ENCODE assay signal across 8 cellular contexts in the genomic region with DNA sequence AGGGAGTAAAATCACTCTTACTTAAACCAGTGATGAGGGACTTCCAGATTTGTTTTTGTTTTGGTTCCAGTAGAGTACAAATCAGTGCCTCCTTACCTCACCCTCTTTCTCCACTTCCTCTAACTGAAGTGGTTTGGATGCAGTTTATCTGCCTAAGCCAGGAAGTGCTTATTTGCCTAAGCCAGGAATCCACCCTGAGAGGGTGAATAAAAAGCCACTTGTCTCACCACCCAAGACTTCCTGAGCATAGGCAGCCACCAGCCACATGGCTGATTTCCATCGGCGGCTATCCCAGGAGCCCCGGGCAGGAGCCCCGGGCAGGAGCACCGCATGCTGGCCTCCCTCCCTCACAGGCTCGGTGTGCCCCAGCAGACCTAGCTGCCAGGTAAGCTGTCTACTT. TPM values are rescaled to one million over a fixed set of nuclear protein-coding genes. Genes with fewer than 3 reads are reported as not detected.
A peak's percentile ranks its signal among the peaks of the same experiment; 100 is the strongest.
DNase-seq lines count a peak whose midpoint lies in the region; ATAC-seq and TF ChIP-seq lines count a peak whose summit lies in the region.

No MANE protein-coding gene starts in this region.

- peak overlapping the region; percentile 93 for H3K27ac ChIP-seq in VCaP
- H3K27ac ChIP-seq in mesendoderm (ENCODE audit: low read depth, low read length) = no peak overlapping the region

- no peak overlapping the region for H4K5ac ChIP-seq in mesendoderm (ENCODE audit: low read length)

- H2AK5ac ChIP-seq in mesendoderm (ENCODE audit: low read length) = no peak overlapping the region

- no peak overlapping the region for H3K23ac ChIP-seq in mesendoderm (ENCODE audit: low read length)

- no CpG with 5 or more reads among the region's 6 CpGs for WGBS in mesendoderm (ENCODE audit: extremely low coverage, insufficient coverage, low lambda C conversion rate)
- 37 to 43% methylated on average over 6 of the region's 6 CpGs for WGBS in lower leg skin, 2 donors

- H3K18ac ChIP-seq in mesendoderm (ENCODE audit: low read length) = no peak overlapping the region

- no peak for TF ChIP-seq POLR2A in lower leg skin (IDR thresholded peaks at IDR 0.05)

- H2BK120ac ChIP-seq in mesendoderm (ENCODE audit: low read depth, low read length) = no peak overlapping the region

- no peak overlapping the region for H3K9ac ChIP-seq in mesendoderm (ENCODE audit: low read length)

- intact Hi-C loops in lower leg skin (cut with DNase I; ENCODE audit: low total_unique reads) = no loop called here

- H3K27me3 ChIP-seq in mesendoderm (ENCODE audit: insufficient read depth, low read length, poor library complexity) = no peaks in the 10 kb centered on the region

- H3K79me2 ChIP-seq in mesendoderm (ENCODE audit: control insufficient read depth, insufficient read depth, low read length) = no peaks in the 10 kb centered on the region

- in situ Hi-C loops in G401 (cut with HindIII; ENCODE audit: low sequenced_read_pairs) = no loop called here

- TF ChIP-seq CTCF in VCaP (conservative IDR thresholded peaks at IDR 0.05) (no peak), lower leg skin (IDR thresholded peaks at IDR 0.05) (no peak)

- H4K8ac ChIP-seq in mesendoderm (ENCODE audit: low read depth, low read length) = no peak overlapping the region

- H3K4me3 ChIP-seq in mesendoderm (ENCODE audit: low read length) = no peak overlapping the region
- H3K4me3 ChIP-seq in lower leg skin (ENCODE audit: low read depth, poor library complexity, severe bottlenecking) = no peak overlapping the region

- no peaks in the 10 kb centered on the region for H3K4me1 ChIP-seq in mesendoderm (ENCODE audit: control insufficient read depth, low read depth, low read length)

- no peak overlapping the region for H3K4me2 ChIP-seq in mesendoderm (ENCODE audit: low read length)

- no peaks in the 10 kb centered on the region for H3K79me1 ChIP-seq in mesendoderm (ENCODE audit: low read length)

- H3K4ac ChIP-seq in mesendoderm (ENCODE audit: low read depth, low read length) = no peak overlapping the region

- no peak overlapping the region for H2BK5ac ChIP-seq in mesendoderm (ENCODE audit: low read length)

- H3K36me3 ChIP-seq in mesendoderm (ENCODE audit: control insufficient read depth, insufficient read depth, low read length) = no peaks in the 10 kb centered on the region

- no peak overlapping the region for H2BK15ac ChIP-seq in mesendoderm (replicated peaks; ENCODE audit: low read depth)

- peak; percentile 66 for DNase-seq in EH (ENCODE audit: low read depth)
- peak; percentile 46 for DNase-seq in mesendoderm
- no peak for DNase-seq in G401 (ENCODE audit: low spot score)
- no peak for DNase-seq in NCI-H2227 (lab: John Stamatoyannopoulos, UW; ENCODE audit: unreplicated experiment)
- DNase-seq in lower leg skin (ENCODE audit: low spot score in 2 of 2) = no peak
- no peak for DNase-seq in medulla oblongata (ENCODE audit: extremely low spot score)

- H3K56ac ChIP-seq in mesendoderm (ENCODE audit: low read length) = no peak overlapping the region

- ATAC-seq in HG03432 (IDR thresholded peaks at IDR 0.05; ENCODE audit: unreplicated experiment) = peak; percentile 60

RNA-seq across cellular contexts. Expression of gene LRP11, which starts 12.0 kb away (rescaled TPM):
- polyA plus RNA-seq in mesendoderm (2013, experiment 1 of 2) = 4.5 TPM
- 4.4 TPM for polyA plus RNA-seq in mesendoderm (2013, experiment 2 of 2)
- 18.8 and 19.3 TPM in 2 replicates for total RNA-seq in G401 (2014; rRNA removed; shearing (Covaris generic))
- total RNA-seq in lower leg skin = 10 to 100 TPM; 56.0 to 98.3 (median 78.4) TPM

RNA-seq across cellular contexts. Expression of gene RAET1E, which starts 45.7 kb away (rescaled TPM):
- not detected for polyA plus RNA-seq in mesendoderm (2013, experiment 1 of 2)
- not detected for polyA plus RNA-seq in mesendoderm (2013, experiment 2 of 2)
- total RNA-seq in G401 (2014; rRNA removed; shearing (Covaris generic)) = not detected in 2 replicates
- total RNA-seq in lower leg skin = 10 to 100 TPM; 20.8 to 48.5 (median 36.2) TPM

Comparison
In these comparisons a context has a peak if more than half of its experiments do, and no peak if none do; other contexts are left out.
1. DNase-seq: peak in EH (single experiment) and mesendoderm (single experiment); none in G401 (single experiment), NCI-H2227 (single experiment), lower leg skin (0 of 2) and medulla oblongata (single experiment).
2. RNA of gene RAET1E, which starts 45.7 kb away (total RNA-seq): 20.8 to 48.5 TPM in lower leg skin; not detected in G401; every median in the first group is over 10 times any median in the second.